Comparison of ENCODE assay signal across 22 cellular contexts in the genomic region with DNA sequence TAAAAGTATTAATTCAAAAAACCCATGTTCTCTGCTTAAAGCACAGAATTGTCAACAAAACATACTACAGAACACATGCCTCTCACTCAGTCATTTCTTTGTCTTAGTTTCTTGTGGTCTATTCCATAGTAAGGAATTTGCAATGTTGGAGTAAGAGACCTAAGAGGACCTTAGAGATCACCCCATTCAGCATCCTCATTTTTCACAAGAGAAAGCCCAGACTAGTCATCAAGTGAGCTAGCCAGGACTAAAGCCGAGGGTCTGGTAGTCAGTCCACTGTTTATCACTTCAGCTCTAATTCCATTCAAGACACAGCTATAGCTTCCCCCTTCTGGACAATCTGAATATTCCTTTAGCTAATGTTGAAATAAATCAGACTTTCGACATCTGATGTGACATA.
"Had no signal": no experiment of that assay in that cellular context is flagged by ENCODE, and none has a peak within 500 bp of the region (broad histone marks: within the 10 kb centered on the region; RNA-seq: fewer than 3 reads in every experiment).

No MANE protein-coding gene starts in this region.

- H3K27me3 ChIP-seq: dorsolateral prefrontal cortex, thyroid gland had no signal

- H3K4me3 ChIP-seq: dorsolateral prefrontal cortex, lower lobe of right lung, prostate gland, thyroid gland had no signal

- H3K27me3 Mint-ChIP-seq: activated CD8-positive, alpha-beta T cell treated with anti-CD3 and anti-CD28 coated beads for 36 hours; activated naive CD8-positive, alpha-beta T cell treated with anti-CD3 and anti-CD28 coated beads for 36 hours; activated T-helper 17 cell treated with anti-CD3 and anti-CD28 coated beads, Interleukin-2, amount 50 U/mL, for 72 hours had no signal

- H3K27ac Mint-ChIP-seq: activated CD8-positive, alpha-beta T cell treated with anti-CD3 and anti-CD28 coated beads for 36 hours; activated naive CD8-positive, alpha-beta T cell treated with anti-CD3 and anti-CD28 coated beads for 36 hours; activated T-helper 17 cell treated with anti-CD3 and anti-CD28 coated beads, Interleukin-2, amount 50 U/mL, for 72 hours; endodermal cell; T-helper 2 cell treated with Interferon-gamma antibody and Interleukin-4, amounts not matched to agents 5 μg/mL and 100 μg/mL, for 36 hours had no signal

- H3K4me1 Mint-ChIP-seq: activated naive CD8-positive, alpha-beta T cell treated with anti-CD3 and anti-CD28 coated beads for 36 hours; activated T-helper 17 cell treated with anti-CD3 and anti-CD28 coated beads, Interleukin-2, amount 50 U/mL, for 72 hours had no signal

- DNase-seq: activated CD4-positive, alpha-beta T cell treated with anti-CD3 and anti-CD28 coated beads for 48 hours; activated CD4-positive, CD25-positive, alpha-beta regulatory T cell; activated CD8-positive, alpha-beta T cell treated with anti-CD3 and anti-CD28 coated beads for 36 hours; activated naive CD4-positive, alpha-beta T cell; activated naive CD8-positive, alpha-beta T cell treated with anti-CD3 and anti-CD28 coated beads for 36 hours; activated T-cell treated with anti-CD3 and anti-CD28 coated beads, Interleukin-2, amount 50 U/mL, for 1 hour; amniotic stem cell; dorsolateral prefrontal cortex; endodermal cell; foreskin fibroblast; hippocampal formation; left cardiac atrium; lower lobe of right lung; midbrain; right cardiac atrium; stimulated activated CD4-positive, alpha-beta T cell treated with anti-CD3 and anti-CD28 coated beads, Interleukin-2, amount 100 ng/mL, for 24 hours; stimulated activated naive CD4-positive, alpha-beta T cell treated with Interleukin-2 at 50 U/mL for 16 hours; thyroid gland had no signal

- H3K4me1 ChIP-seq: lower lobe of right lung, prostate gland had no signal

- H3K4me3 Mint-ChIP-seq: activated CD8-positive, alpha-beta T cell treated with anti-CD3 and anti-CD28 coated beads for 36 hours; activated naive CD8-positive, alpha-beta T cell treated with anti-CD3 and anti-CD28 coated beads for 36 hours; activated T-helper 17 cell treated with anti-CD3 and anti-CD28 coated beads, Interleukin-2, amount 50 U/mL, for 72 hours; endodermal cell; T-helper 2 cell treated with Interferon-gamma antibody and Interleukin-4, amounts not matched to agents 5 μg/mL and 100 μg/mL, for 36 hours had no signal

- H3K36me3 Mint-ChIP-seq: activated naive CD8-positive, alpha-beta T cell treated with anti-CD3 and anti-CD28 coated beads for 36 hours had no signal

- H3K27ac ChIP-seq: dorsolateral prefrontal cortex, epithelial cell of prostate, lower lobe of right lung, prostate gland, thyroid gland had no signal

- ATAC-seq: activated CD8-positive, alpha-beta T cell treated with anti-CD3 and anti-CD28 coated beads for 36 hours; activated T-helper 17 cell treated with anti-CD3 and anti-CD28 coated beads, Interleukin-2, amount 50 U/mL, for 72 hours; left cardiac atrium; lower lobe of right lung; right cardiac atrium had no signal

- H3K9me3 Mint-ChIP-seq: activated naive CD8-positive, alpha-beta T cell treated with anti-CD3 and anti-CD28 coated beads for 36 hours; activated T-helper 17 cell treated with anti-CD3 and anti-CD28 coated beads, Interleukin-2, amount 50 U/mL, for 72 hours; endodermal cell; T-helper 2 cell treated with Interferon-gamma antibody and Interleukin-4, amounts not matched to agents 5 μg/mL and 100 μg/mL, for 36 hours had no signal

- H3K36me3 ChIP-seq: lower lobe of right lung, prostate gland, thyroid gland had no signal

- H3K9me3 ChIP-seq: lower lobe of right lung, prostate gland, thyroid gland had no signal
